1 cellular context compared by ENCODE assay signal in genomic region chr1:35930593-35931423, GRCh38.
A peak's percentile ranks its signal among the peaks of the same experiment; 100 is the strongest.
TF ChIP-seq lines count a peak whose summit lies in the region.

Gene AGO3 (plus strand): TSS chr1:35931105. CDS start chr1:35931427, 322 bp downstream.

TF ChIP-seq in K562, 482 proteins besides CTCF, POLR2A, EP300 and RAD21 (continued from another document and continues in another):
- TF ChIP-seq KAT2B (IDR thresholded peaks at IDR 0.05; ENCODE audit: low read depth, low read length) (no peak), TCF7L2 (IDR thresholded peaks at IDR 0.05; ENCODE audit: low read depth, low read length) (no peak), ETS1 (conservative IDR thresholded peaks at IDR 0.05; ENCODE audit: control insufficient read depth, low read depth, low read length) (peak; percentile 81), ZNF280A (IDR thresholded peaks at IDR 0.05; ENCODE audit: low read depth, partially characterized antibody) (no peak), ZKSCAN8 (CRISPR knock-in tag; IDR thresholded peaks at IDR 0.05) (no peak), MEF2A (IDR thresholded peaks at IDR 0.05; ENCODE audit: control insufficient read depth, low read depth, low read length) (peak; percentile 1; the same call in 1 of the 2 replicates), RBM14 (IDR thresholded peaks at IDR 0.05; ENCODE audit: borderline replicate concordance, insufficient read depth, low read depth, low read length) (no peak), KLF10 (CRISPR knock-in tag; IDR thresholded peaks at IDR 0.05) (0 out of 2 replicates have a peak, but pooled peaks have one; percentile 58), BRD9 (IDR thresholded peaks at IDR 0.05; ENCODE audit: low read depth, partially characterized antibody) (no peak), ZNF696 (CRISPR knock-in tag; conservative IDR thresholded peaks at IDR 0.05) (no peak), ZNF586 (CRISPR knock-in tag; conservative IDR thresholded peaks at IDR 0.05) (no peak), ETV1 (tag; conservative IDR thresholded peaks at IDR 0.05; ENCODE audit: low read depth) (peak; percentile 91), GATA2 (CRISPR knock-in tag; IDR thresholded peaks at IDR 0.05) (no peak), ELF1 (tag; IDR thresholded peaks at IDR 0.05) (peak; percentile 83; the same call in 1 of the 2 replicates), RBM25 (IDR thresholded peaks at IDR 0.05; ENCODE audit: low read depth, low read length, severe bottlenecking) (peak; percentile 65), SLC30A9 (CRISPR knock-in tag; IDR thresholded peaks at IDR 0.05) (no peak), ZBTB9 (CRISPR knock-in tag; IDR thresholded peaks at IDR 0.05) (peak; percentile 87), MCM5 (IDR thresholded peaks at IDR 0.05; ENCODE audit: low read depth) (no peak), ZNF23 (CRISPR knock-in tag; IDR thresholded peaks at IDR 0.05) (no peak), CHD2 (IDR thresholded peaks at IDR 0.05; ENCODE audit: low read depth, low read length) (peak; percentile 23; the same call in 1 of the 2 replicates), TRIM24 (IDR thresholded peaks at IDR 0.05) (peak in 1 of 2 experiments; percentile 95; a peak in 2 of 4 replicates), MCM3 (IDR thresholded peaks at IDR 0.05) (no peak), ZBTB5 (IDR thresholded peaks at IDR 0.05) (no peak), GTF2E2 (tag; IDR thresholded peaks at IDR 0.05) (peak; percentile 91), SNRNP70 (optimal IDR thresholded peaks at IDR 0.05; ENCODE audit: low read depth, low read length) (no peak), MECOM (CRISPR knock-in tag; IDR thresholded peaks at IDR 0.05) (no peak), ZNF140 (CRISPR knock-in tag; IDR thresholded peaks at IDR 0.05) (no peak), CTBP1 (IDR thresholded peaks at IDR 0.05; ENCODE audit: borderline replicate concordance) (peak; percentile 95), RFX5 (IDR thresholded peaks at IDR 0.05; ENCODE audit: low read depth, low read length) (no peak; the same call in 1 of the 2 replicates), ATF7 (IDR thresholded peaks at IDR 0.05) (peak; percentile 86), NR0B1 (IDR thresholded peaks at IDR 0.05; ENCODE audit: partially characterized antibody) (no peak), HOXB6 (CRISPR knock-in tag; IDR thresholded peaks at IDR 0.05; ENCODE audit: borderline replicate concordance) (peak; percentile 46; the same call in 1 of the 2 replicates), XRCC3 (IDR thresholded peaks at IDR 0.05) (no peak), L3MBTL2 (IDR thresholded peaks at IDR 0.05) (peak; percentile 91), ZFP36 (IDR thresholded peaks at IDR 0.05; ENCODE audit: low read depth, low read length, partially characterized antibody) (peak; percentile 27), MXD1 (CRISPR knock-in tag; IDR thresholded peaks at IDR 0.05; ENCODE audit: borderline replicate concordance, poor library complexity, severe bottlenecking) (peak; percentile 52), ZNF76 (CRISPR knock-in tag; IDR thresholded peaks at IDR 0.05; ENCODE audit: borderline replicate concordance) (no peak; the same call in 1 of the 2 replicates), CSDE1 (IDR thresholded peaks at IDR 0.05) (no peak), SIX5 (IDR thresholded peaks at IDR 0.05; ENCODE audit: borderline replicate concordance in 1 of 2, insufficient read depth in 1 of 2, low read depth in 1 of 2, low read length in 2 of 2) (peak; percentile 28 to 58; a peak in 3 of 4 replicates)
- TF ChIP-seq, protein P1, sequence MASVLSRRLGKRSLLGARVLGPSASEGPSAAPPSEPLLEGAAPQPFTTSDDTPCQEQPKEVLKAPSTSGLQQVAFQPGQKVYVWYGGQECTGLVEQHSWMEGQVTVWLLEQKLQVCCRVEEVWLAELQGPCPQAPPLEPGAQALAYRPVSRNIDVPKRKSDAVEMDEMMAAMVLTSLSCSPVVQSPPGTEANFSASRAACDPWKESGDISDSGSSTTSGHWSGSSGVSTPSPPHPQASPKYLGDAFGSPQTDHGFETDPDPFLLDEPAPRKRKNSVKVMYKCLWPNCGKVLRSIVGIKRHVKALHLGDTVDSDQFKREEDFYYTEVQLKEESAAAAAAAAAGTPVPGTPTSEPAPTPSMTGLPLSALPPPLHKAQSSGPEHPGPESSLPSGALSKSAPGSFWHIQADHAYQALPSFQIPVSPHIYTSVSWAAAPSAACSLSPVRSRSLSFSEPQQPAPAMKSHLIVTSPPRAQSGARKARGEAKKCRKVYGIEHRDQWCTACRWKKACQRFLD (CRISPR knock-in tag; IDR thresholded peaks at IDR 0.05) = peak; percentile 21; the same call in 1 of the 2 replicates
- TF ChIP-seq, protein P2, sequence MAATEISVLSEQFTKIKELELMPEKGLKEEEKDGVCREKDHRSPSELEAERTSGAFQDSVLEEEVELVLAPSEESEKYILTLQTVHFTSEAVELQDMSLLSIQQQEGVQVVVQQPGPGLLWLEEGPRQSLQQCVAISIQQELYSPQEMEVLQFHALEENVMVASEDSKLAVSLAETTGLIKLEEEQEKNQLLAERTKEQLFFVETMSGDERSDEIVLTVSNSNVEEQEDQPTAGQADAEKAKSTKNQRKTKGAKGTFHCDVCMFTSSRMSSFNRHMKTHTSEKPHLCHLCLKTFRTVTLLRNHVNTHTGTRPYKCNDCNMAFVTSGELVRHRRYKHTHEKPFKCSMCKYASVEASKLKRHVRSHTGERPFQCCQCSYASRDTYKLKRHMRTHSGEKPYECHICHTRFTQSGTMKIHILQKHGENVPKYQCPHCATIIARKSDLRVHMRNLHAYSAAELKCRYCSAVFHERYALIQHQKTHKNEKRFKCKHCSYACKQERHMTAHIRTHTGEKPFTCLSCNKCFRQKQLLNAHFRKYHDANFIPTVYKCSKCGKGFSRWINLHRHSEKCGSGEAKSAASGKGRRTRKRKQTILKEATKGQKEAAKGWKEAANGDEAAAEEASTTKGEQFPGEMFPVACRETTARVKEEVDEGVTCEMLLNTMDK (IDR thresholded peaks at IDR 0.05; ENCODE audit: borderline replicate concordance, insufficient read depth, low read depth, low read length, poor library complexity, severe bottlenecking) = no peak
- TF ChIP-seq, protein P3, sequence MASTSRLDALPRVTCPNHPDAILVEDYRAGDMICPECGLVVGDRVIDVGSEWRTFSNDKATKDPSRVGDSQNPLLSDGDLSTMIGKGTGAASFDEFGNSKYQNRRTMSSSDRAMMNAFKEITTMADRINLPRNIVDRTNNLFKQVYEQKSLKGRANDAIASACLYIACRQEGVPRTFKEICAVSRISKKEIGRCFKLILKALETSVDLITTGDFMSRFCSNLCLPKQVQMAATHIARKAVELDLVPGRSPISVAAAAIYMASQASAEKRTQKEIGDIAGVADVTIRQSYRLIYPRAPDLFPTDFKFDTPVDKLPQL (IDR thresholded peaks at IDR 0.05; ENCODE audit: extremely low read depth, insufficient read length) = no peak
- TF ChIP-seq, protein P4, sequence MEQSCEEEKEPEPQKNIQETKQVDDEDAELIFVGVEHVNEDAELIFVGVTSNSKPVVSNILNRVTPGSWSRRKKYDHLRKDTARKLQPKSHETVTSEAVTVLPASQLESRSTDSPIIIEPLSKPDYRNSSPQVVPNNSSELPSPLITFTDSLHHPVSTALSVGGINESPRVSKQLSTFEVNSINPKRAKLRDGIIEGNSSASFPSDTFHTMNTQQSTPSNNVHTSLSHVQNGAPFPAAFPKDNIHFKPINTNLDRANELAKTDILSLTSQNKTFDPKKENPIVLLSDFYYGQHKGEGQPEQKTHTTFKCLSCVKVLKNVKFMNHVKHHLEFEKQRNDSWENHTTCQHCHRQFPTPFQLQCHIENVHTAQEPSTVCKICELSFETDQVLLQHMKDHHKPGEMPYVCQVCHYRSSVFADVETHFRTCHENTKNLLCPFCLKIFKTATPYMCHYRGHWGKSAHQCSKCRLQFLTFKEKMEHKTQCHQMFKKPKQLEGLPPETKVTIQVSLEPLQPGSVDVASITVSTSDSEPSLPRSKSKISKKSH (CRISPR knock-in tag; IDR thresholded peaks at IDR 0.05) = peak; percentile 7; the same call in 1 of the 2 replicates
- TF ChIP-seq, protein P5, sequence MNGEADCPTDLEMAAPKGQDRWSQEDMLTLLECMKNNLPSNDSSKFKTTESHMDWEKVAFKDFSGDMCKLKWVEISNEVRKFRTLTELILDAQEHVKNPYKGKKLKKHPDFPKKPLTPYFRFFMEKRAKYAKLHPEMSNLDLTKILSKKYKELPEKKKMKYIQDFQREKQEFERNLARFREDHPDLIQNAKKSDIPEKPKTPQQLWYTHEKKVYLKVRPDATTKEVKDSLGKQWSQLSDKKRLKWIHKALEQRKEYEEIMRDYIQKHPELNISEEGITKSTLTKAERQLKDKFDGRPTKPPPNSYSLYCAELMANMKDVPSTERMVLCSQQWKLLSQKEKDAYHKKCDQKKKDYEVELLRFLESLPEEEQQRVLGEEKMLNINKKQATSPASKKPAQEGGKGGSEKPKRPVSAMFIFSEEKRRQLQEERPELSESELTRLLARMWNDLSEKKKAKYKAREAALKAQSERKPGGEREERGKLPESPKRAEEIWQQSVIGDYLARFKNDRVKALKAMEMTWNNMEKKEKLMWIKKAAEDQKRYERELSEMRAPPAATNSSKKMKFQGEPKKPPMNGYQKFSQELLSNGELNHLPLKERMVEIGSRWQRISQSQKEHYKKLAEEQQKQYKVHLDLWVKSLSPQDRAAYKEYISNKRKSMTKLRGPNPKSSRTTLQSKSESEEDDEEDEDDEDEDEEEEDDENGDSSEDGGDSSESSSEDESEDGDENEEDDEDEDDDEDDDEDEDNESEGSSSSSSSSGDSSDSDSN (IDR thresholded peaks at IDR 0.05; ENCODE audit: borderline replicate concordance in 1 of 2, low read depth in 2 of 2, low read length in 2 of 2) = peak; percentile 97 to 98
- TF ChIP-seq, protein P6, sequence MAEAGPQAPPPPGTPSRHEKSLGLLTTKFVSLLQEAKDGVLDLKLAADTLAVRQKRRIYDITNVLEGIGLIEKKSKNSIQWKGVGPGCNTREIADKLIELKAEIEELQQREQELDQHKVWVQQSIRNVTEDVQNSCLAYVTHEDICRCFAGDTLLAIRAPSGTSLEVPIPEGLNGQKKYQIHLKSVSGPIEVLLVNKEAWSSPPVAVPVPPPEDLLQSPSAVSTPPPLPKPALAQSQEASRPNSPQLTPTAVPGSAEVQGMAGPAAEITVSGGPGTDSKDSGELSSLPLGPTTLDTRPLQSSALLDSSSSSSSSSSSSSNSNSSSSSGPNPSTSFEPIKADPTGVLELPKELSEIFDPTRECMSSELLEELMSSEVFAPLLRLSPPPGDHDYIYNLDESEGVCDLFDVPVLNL (CRISPR knock-in tag; IDR thresholded peaks at IDR 0.05; ENCODE audit: low read depth) = 0 out of 2 replicates have a peak, but pooled peaks have one; percentile 10
